1 cellular context compared by ENCODE assay signal in the genomic region with DNA sequence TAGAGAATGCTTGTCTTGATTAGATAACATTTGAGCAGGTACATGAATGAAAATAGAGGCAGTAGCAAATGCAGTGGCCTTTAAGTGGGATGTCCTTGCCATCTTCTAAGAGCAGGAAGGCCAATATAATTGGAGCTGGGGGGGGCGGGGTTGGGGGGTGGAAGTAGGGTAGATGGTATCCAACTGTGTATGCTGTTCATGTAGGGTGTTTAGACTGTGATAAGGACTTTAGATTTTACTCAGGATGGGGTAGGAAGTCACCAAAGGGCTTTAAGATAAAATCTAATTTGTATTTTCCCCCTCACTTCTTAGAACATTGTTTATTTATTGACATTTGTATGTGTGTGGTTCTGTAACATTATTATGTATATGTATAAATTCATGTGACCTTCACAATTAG.
TF ChIP-seq lines count a peak whose summit lies in the region.

No MANE protein-coding gene starts in this region.

TF ChIP-seq in WTC11, 78 proteins besides CTCF, POLR2A, EP300 and RAD21 (continued from another document):
- TF ChIP-seq, protein P1, sequence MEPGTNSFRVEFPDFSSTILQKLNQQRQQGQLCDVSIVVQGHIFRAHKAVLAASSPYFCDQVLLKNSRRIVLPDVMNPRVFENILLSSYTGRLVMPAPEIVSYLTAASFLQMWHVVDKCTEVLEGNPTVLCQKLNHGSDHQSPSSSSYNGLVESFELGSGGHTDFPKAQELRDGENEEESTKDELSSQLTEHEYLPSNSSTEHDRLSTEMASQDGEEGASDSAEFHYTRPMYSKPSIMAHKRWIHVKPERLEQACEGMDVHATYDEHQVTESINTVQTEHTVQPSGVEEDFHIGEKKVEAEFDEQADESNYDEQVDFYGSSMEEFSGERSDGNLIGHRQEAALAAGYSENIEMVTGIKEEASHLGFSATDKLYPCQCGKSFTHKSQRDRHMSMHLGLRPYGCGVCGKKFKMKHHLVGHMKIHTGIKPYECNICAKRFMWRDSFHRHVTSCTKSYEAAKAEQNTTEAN (CRISPR knock-in tag; IDR thresholded peaks at IDR 0.05) = no peak
- TF ChIP-seq KAT7 (CRISPR knock-in tag; IDR thresholded peaks at IDR 0.05; ENCODE audit: borderline replicate concordance) (no peak), MYBL2 (CRISPR knock-in tag; IDR thresholded peaks at IDR 0.05) (no peak)
- TF ChIP-seq, protein P2, sequence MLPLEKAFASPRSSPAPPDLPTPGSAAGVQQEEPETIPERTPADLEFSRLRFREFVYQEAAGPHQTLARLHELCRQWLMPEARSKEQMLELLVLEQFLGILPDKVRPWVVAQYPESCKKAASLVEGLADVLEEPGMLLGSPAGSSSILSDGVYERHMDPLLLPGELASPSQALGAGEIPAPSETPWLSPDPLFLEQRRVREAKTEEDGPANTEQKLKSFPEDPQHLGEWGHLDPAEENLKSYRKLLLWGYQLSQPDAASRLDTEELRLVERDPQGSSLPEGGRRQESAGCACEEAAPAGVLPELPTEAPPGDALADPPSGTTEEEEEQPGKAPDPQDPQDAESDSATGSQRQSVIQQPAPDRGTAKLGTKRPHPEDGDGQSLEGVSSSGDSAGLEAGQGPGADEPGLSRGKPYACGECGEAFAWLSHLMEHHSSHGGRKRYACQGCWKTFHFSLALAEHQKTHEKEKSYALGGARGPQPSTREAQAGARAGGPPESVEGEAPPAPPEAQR (CRISPR knock-in tag; IDR thresholded peaks at IDR 0.05) = no peak
- TF ChIP-seq, protein P3, sequence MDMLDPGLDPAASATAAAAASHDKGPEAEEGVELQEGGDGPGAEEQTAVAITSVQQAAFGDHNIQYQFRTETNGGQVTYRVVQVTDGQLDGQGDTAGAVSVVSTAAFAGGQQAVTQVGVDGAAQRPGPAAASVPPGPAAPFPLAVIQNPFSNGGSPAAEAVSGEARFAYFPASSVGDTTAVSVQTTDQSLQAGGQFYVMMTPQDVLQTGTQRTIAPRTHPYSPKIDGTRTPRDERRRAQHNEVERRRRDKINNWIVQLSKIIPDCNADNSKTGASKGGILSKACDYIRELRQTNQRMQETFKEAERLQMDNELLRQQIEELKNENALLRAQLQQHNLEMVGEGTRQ (CRISPR knock-in tag; IDR thresholded peaks at IDR 0.05) = no peak
- TF ChIP-seq, protein P4, sequence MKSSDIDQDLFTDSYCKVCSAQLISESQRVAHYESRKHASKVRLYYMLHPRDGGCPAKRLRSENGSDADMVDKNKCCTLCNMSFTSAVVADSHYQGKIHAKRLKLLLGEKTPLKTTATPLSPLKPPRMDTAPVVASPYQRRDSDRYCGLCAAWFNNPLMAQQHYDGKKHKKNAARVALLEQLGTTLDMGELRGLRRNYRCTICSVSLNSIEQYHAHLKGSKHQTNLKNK (CRISPR knock-in tag; IDR thresholded peaks at IDR 0.05) = no peak
TF ChIP-seq in WTC11: peak in this region for 0.
